In genomic region chrX:19752043-19752442, GRCh38 we compare ENCODE assay signal across 20 cellular contexts.
A peak's percentile ranks its signal among the peaks of the same experiment; 100 is the strongest.
DNase-seq lines count a peak whose midpoint lies in the region; ATAC-seq lines count a peak whose summit lies in the region.
"Had no signal": no experiment of that assay in that cellular context is flagged by ENCODE, and none has a peak within 500 bp of the region (broad histone marks: within the 10 kb centered on the region; RNA-seq: fewer than 3 reads in every experiment).

No MANE protein-coding gene starts in this region.

- H3K9me3 ChIP-seq in BLaER1 (peaks cover 31% of the 10 kb centered on the region; the same call in 1 of the 2 replicates), T-helper 17 cell (ENCODE audit: control insufficient read depth, low read length, poor library complexity, severe bottlenecking) (no peaks in the 10 kb centered on the region)
- no peaks in the 10 kb centered on the region for H3K9me3 ChIP-seq in CD4-positive, alpha-beta memory T cell (ENCODE audit: control insufficient read depth in 1 of 2, low read length in 2 of 2)
- H3K9me3 ChIP-seq: gastrocnemius medialis, Peyer's patch, right lobe of liver, SJSA1, tibial nerve had no signal

- H3K36me3 ChIP-seq in BLaER1: no peaks in the 10 kb centered on the region; the same call in 1 of the 2 replicates
- H3K36me3 ChIP-seq in CD4-positive, alpha-beta memory T cell (ENCODE audit: insufficient read depth, low read length): no peaks in the 10 kb centered on the region
- H3K36me3 ChIP-seq: gastrocnemius medialis, Peyer's patch, right lobe of liver, SJSA1, tibial nerve had no signal

- H3K9ac ChIP-seq in BLaER1: no peak overlapping the region
- H3K9ac ChIP-seq: parathyroid adenoma had no signal

- no peak for DNase-seq in CD4-positive, alpha-beta memory T cell
- DNase-seq in T-helper 17 cell: no peak
- no peak for DNase-seq in central memory CD8-positive, alpha-beta T cell (ENCODE audit: low spot score in 2 of 2)
- no peak for DNase-seq in T1000 (lab: John Stamatoyannopoulos, UW)
- DNase-seq: activated CD4-positive, CD25-positive, alpha-beta regulatory T cell treated with anti-CD3 and anti-CD28 coated beads, Interleukin-2, amount 50 U/mL, for 72 hours; aorta; cerebellar nuclear complex; gastrocnemius medialis; NCI-H187 treated with DMSO at 0.1 percent for 48 hours; Peyer's patch; right lobe of liver; stimulated activated CD4-positive, alpha-beta T cell treated with anti-CD3 and anti-CD28 coated beads, Interleukin-15, amount 100 ng/mL, for 24 hours had no signal

- H3K27ac Mint-ChIP-seq in CD4-positive, alpha-beta memory T cell: peak overlapping the region; percentile 74 to 98 (median 93)
- peak overlapping the region; percentile 90 for H3K27ac Mint-ChIP-seq in T-helper 17 cell
- peak overlapping the region; percentile 95 for H3K27ac Mint-ChIP-seq in central memory CD8-positive, alpha-beta T cell (ENCODE audit: low read depth)

- no peaks in the 10 kb centered on the region for H3K27me3 Mint-ChIP-seq in CD4-positive, alpha-beta memory T cell
- no peaks in the 10 kb centered on the region for H3K27me3 Mint-ChIP-seq in T-helper 17 cell
- H3K27me3 Mint-ChIP-seq in central memory CD8-positive, alpha-beta T cell: no peaks in the 10 kb centered on the region

- H3K4me3 Mint-ChIP-seq in CD4-positive, alpha-beta memory T cell: peak overlapping the region; percentile 56 to 79 (median 68)
- H3K4me3 Mint-ChIP-seq in T-helper 17 cell: peak overlapping the region; percentile 75
- H3K4me3 Mint-ChIP-seq in central memory CD8-positive, alpha-beta T cell: peak overlapping the region; percentile 76

- ATAC-seq in T-helper 17 cell: no peak
- ATAC-seq in central memory CD8-positive, alpha-beta T cell (replicated peaks; ENCODE audit: extremely low read depth, poor library complexity, severe bottlenecking): peak; percentile 16
- ATAC-seq in GM21360 (IDR thresholded peaks at IDR 0.05; ENCODE audit: unreplicated experiment): no peak
- ATAC-seq in HG02588 (IDR thresholded peaks at IDR 0.05; ENCODE audit: unreplicated experiment): no peak
- ATAC-seq: esophagus mucosa, gastrocnemius medialis, K562, right lobe of liver had no signal

- peaks cover 58 to 94% (median 79%) of the 10 kb centered on the region in 4 donors for H3K4me1 Mint-ChIP-seq in CD4-positive, alpha-beta memory T cell
- H3K4me1 Mint-ChIP-seq in T-helper 17 cell: peaks cover 50% of the 10 kb centered on the region
- H3K4me1 Mint-ChIP-seq in central memory CD8-positive, alpha-beta T cell: peaks cover 75% of the 10 kb centered on the region

- peaks cover 76% of the 10 kb centered on the region for H3K4me1 ChIP-seq in BLaER1
- H3K4me1 ChIP-seq in CD4-positive, alpha-beta memory T cell (ENCODE audit: insufficient read depth, low read length): peaks cover 84% of the 10 kb centered on the region
- H3K4me1 ChIP-seq: gastrocnemius medialis, parathyroid adenoma, right lobe of liver, SJSA1 had no signal

- POLR2A ChIA-PET in CD4-positive, alpha-beta memory T cell (lab: Charles Lee; ENCODE audit: partially characterized antibody): interaction anchor here (0.7 to 10.3 kb wide), 7 partner anchors 8 to 88 kb away, joined by 3 to 109 read pairs (median 6); no protein-coding TSS in a partner anchor

- peak overlapping the region; percentile 77 for H3K4me2 ChIP-seq in BLaER1

- intact Hi-C loops in CD4-positive, alpha-beta memory T cell (cut with micrococcal nuclease): no loop called here

- 0 out of 2 replicates have a peak overlapping the region, but pooled peaks have one; percentile 57 for H3K27ac ChIP-seq in BLaER1
- peak overlapping the region; percentile 60 for H3K27ac ChIP-seq in CD4-positive, alpha-beta memory T cell (ENCODE audit: low read depth, low read length)
- H3K27ac ChIP-seq: gastrocnemius medialis, parathyroid adenoma, Peyer's patch, right lobe of liver, SJSA1, tibial nerve had no signal

- no peak overlapping the region for H3K4me3 ChIP-seq in BLaER1
- peak overlapping the region in 1 of 2 donors; percentile 20 for H3K4me3 ChIP-seq in CD4-positive, alpha-beta memory T cell (ENCODE audit: low read length in 2 of 2)
- H3K4me3 ChIP-seq: gastrocnemius medialis, K562, Peyer's patch, right lobe of liver, SJSA1, tibial nerve had no signal

- no peaks in the 10 kb centered on the region for H4K20me1 ChIP-seq in BLaER1

- CTCF ChIA-PET in CD4-positive, alpha-beta memory T cell (lab: Charles Lee; ENCODE audit: partially characterized antibody): interaction anchor here (1.4 to 1.7 kb wide), 2 partner anchors 9 to 12 kb away, joined by 4 to 6 read pairs; no protein-coding TSS in a partner anchor

- H3K36me3 Mint-ChIP-seq in CD4-positive, alpha-beta memory T cell: peaks cover 33 to 37% of the 10 kb centered on the region in 2 donors
- H3K36me3 Mint-ChIP-seq in T-helper 17 cell (ENCODE audit: low read depth): no peaks in the 10 kb centered on the region
- H3K36me3 Mint-ChIP-seq in central memory CD8-positive, alpha-beta T cell (ENCODE audit: insufficient read depth): peaks cover 31% of the 10 kb centered on the region

- no peaks in the 10 kb centered on the region for H3K27me3 ChIP-seq in BLaER1
- no peaks in the 10 kb centered on the region for H3K27me3 ChIP-seq in CD4-positive, alpha-beta memory T cell (ENCODE audit: insufficient read depth, low read length)
- H3K27me3 ChIP-seq: gastrocnemius medialis, Peyer's patch, right lobe of liver, SJSA1, tibial nerve had no signal

- peaks cover 0 to 23% (median 4%) of the 10 kb centered on the region in 8 donors for H3K9me3 Mint-ChIP-seq in CD4-positive, alpha-beta memory T cell
- H3K9me3 Mint-ChIP-seq in central memory CD8-positive, alpha-beta T cell: no peaks in the 10 kb centered on the region
